ENCODE assay signal across 10 cellular contexts in the genomic region with DNA sequence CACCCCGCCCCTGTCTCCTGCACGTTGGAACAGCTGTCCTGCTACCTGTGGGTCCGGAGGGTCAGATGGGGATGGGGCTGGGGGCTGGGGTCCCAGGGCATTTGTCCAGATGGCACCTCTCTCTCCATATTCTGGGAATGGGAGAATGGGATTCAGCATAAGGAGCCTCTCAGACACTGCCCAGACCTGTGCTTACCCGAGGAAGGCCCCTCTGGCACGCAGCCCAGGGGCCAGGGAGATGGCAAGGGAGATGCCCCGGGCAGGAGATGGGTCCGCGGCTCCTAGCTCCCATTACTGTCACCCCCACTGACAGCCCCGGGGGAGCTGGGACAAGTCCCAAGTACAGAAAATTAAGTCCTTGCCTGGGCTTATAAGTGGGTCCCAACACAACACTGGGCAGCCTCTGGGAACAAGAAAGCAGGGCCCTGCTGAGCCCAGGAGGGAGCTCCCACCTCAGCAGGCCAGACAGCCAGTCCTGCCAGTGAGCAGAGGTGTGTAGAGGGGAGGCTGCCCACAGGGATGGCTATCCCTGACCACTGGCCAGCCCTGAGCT. TPM values are rescaled to one million over a fixed set of nuclear protein-coding genes. Genes with fewer than 3 reads are reported as not detected.
DNase-seq lines count a peak whose midpoint lies in the region; ATAC-seq and TF ChIP-seq lines count a peak whose summit lies in the region.
"Had no signal": no experiment of that assay in that cellular context is flagged by ENCODE, and none has a peak within 500 bp of the region (broad histone marks: within the 10 kb centered on the region; RNA-seq: fewer than 3 reads in every experiment).

No MANE protein-coding gene starts in this region.

- peak overlapping the region; percentile 15 for H3K18ac ChIP-seq in trophoblast cell (ENCODE audit: low read length)

- H3K27ac ChIP-seq in esophagus muscularis mucosa (replicated peaks in 1 of 4) (peak overlapping the region; percentile 82 to 90 (median 84)), trophoblast cell (ENCODE audit: low read depth, low read length) (peak overlapping the region; percentile 44)

- H3K23ac ChIP-seq in trophoblast cell (ENCODE audit: low read length), result no peak overlapping the region

- H3K79me2 ChIP-seq in trophoblast cell (ENCODE audit: control insufficient read depth, insufficient read depth, low read length, poor library complexity), result peaks cover 21% of the 10 kb centered on the region

- H2BK5ac ChIP-seq in trophoblast cell (ENCODE audit: low read depth, low read length, poor library complexity), result peak overlapping the region; percentile 28

- peak overlapping the region; percentile 89 for H3K4me2 ChIP-seq in trophoblast cell (ENCODE audit: low read length)

- H4K12ac ChIP-seq in trophoblast cell (ENCODE audit: low read depth, low read length), result no peak overlapping the region

- no peaks in the 10 kb centered on the region for H3K27me3 Mint-ChIP-seq in Caco-2 (ENCODE audit: insufficient read depth, unreplicated experiment)
- H3K27me3 Mint-ChIP-seq: activated naive CD8-positive, alpha-beta T cell treated with anti-CD3 and anti-CD28 coated beads, Interleukin-2, amount 50 U/mL, for 24 hours had no signal

- H2BK12ac ChIP-seq in trophoblast cell (ENCODE audit: low read length), result peak overlapping the region; percentile 39

- TF ChIP-seq CTCF in Caco-2 (IDR thresholded peaks at IDR 0.05; ENCODE audit: insufficient read depth in 1 of 2, low read depth in 1 of 2, low read length in 1 of 2, severe bottlenecking in 1 of 2, unreplicated experiment in 1 of 2), result no peak
- no peak for TF ChIP-seq CTCF in esophagus muscularis mucosa (IDR thresholded peaks at IDR 0.05)
- TF ChIP-seq CTCF in GM13977 (IDR thresholded peaks at IDR 0.05; ENCODE audit: extremely low read depth, insufficient read depth, missing control alignments), result no peak

- peaks cover 7% of the 10 kb centered on the region for H3K36me3 Mint-ChIP-seq in Caco-2 (ENCODE audit: insufficient read depth, unreplicated experiment)

- H3K9me3 Mint-ChIP-seq in Caco-2 (ENCODE audit: unreplicated experiment), result no peaks in the 10 kb centered on the region
- H3K9me3 Mint-ChIP-seq: activated naive CD8-positive, alpha-beta T cell treated with anti-CD3 and anti-CD28 coated beads, Interleukin-2, amount 50 U/mL, for 24 hours had no signal

- H3K9ac ChIP-seq in NT2/D1 (ENCODE audit: insufficient read length, low read depth), result peak overlapping the region; percentile 54
- H3K9ac ChIP-seq in trophoblast cell (ENCODE audit: low read length), result no peak overlapping the region

- peak overlapping the region; percentile 5 for H2BK120ac ChIP-seq in trophoblast cell (ENCODE audit: insufficient read depth, low read length, poor library complexity)

- H3K4me3 ChIP-seq in Caco-2 (ENCODE audit: low read depth, low read length), result no peak overlapping the region
- peak overlapping the region; percentile 75 for H3K4me3 ChIP-seq in NT2/D1 (ENCODE audit: insufficient read length, low read depth)
- H3K4me3 ChIP-seq in esophagus muscularis mucosa, result peak overlapping the region; percentile 66 to 75 (median 70)
- peak overlapping the region; percentile 6 for H3K4me3 ChIP-seq in trophoblast cell (ENCODE audit: low read depth, low read length)

- peaks cover 37% of the 10 kb centered on the region for H3K4me1 ChIP-seq in Caco-2
- peaks cover 57% of the 10 kb centered on the region for H3K4me1 ChIP-seq in NT2/D1 (ENCODE audit: insufficient read depth, insufficient read length)
- peaks cover 69 to 93% (median 88%) of the 10 kb centered on the region in 4 donors for H3K4me1 ChIP-seq in esophagus muscularis mucosa
- H3K4me1 ChIP-seq in trophoblast cell (ENCODE audit: control insufficient read depth in 1 of 2, insufficient read depth in 2 of 2, low read length in 2 of 2), result peaks cover 60 to 76% of the 10 kb centered on the region in 2 experiments

- no TSS peak for BruUV-seq in Caco-2 (replicated peaks; lab: Mats Ljungman, UMichigan)

- no peak for TF ChIP-seq POLR2A in esophagus muscularis mucosa (IDR thresholded peaks at IDR 0.05; ENCODE audit: low read depth)

- POLR2A ChIA-PET in Caco-2 (lab: Charles Lee), result no interaction called here

- H2AK5ac ChIP-seq in trophoblast cell (ENCODE audit: low read length), result peak overlapping the region; percentile 14

- intact Hi-C loops in Caco-2 (cut with micrococcal nuclease; ENCODE audit: unreplicated experiment), result no loop called here
- intact Hi-C loops in esophagus muscularis mucosa (cut with DNase I), result no loop called here

- H3K4me1 Mint-ChIP-seq in Caco-2 (ENCODE audit: low read depth, unreplicated experiment), result no peaks in the 10 kb centered on the region

- WGBS in esophagus muscularis mucosa, result 29% methylated on average over 4 of the region's 9 CpGs
- WGBS in trophoblast cell (ENCODE audit: extremely low coverage, insufficient coverage, insufficient read length), result no CpG with 5 or more reads among the region's 9 CpGs

- H3K36me3 ChIP-seq in Caco-2 (ENCODE audit: control insufficient read depth, insufficient read depth, low read length) (no peaks in the 10 kb centered on the region; the same call in 1 of the 2 replicates), NT2/D1 (ENCODE audit: insufficient read depth, insufficient read length, low read length) (peaks cover 17% of the 10 kb centered on the region), esophagus muscularis mucosa (peaks cover 0 to 2% (median 0%) of the 10 kb centered on the region in 4 donors), trophoblast cell (ENCODE audit: control insufficient read depth in 1 of 2, insufficient read depth in 2 of 2, low read length in 2 of 2) (peaks cover 1 to 9% of the 10 kb centered on the region in 2 experiments)

- no peaks in the 10 kb centered on the region for H3K27me3 ChIP-seq in Caco-2 (replicated peaks; ENCODE audit: control insufficient read depth, insufficient read depth, low read length)
- H3K27me3 ChIP-seq in NT2/D1 (ENCODE audit: insufficient read depth, insufficient read length), result no peaks in the 10 kb centered on the region
- no peaks in the 10 kb centered on the region for H3K27me3 ChIP-seq in esophagus muscularis mucosa
- H3K27me3 ChIP-seq in trophoblast cell (ENCODE audit: insufficient read depth, low read length), result no peaks in the 10 kb centered on the region

- H3K4me3 Mint-ChIP-seq in Caco-2 (ENCODE audit: unreplicated experiment), result peak overlapping the region; percentile 69
- H3K4me3 Mint-ChIP-seq: activated naive CD8-positive, alpha-beta T cell treated with anti-CD3 and anti-CD28 coated beads, Interleukin-2, amount 50 U/mL, for 24 hours had no signal

- in situ Hi-C loops in GM13977 (cut with MboI; ENCODE audit: low pct_unique_long_range_greater_than_20kb, low sequenced_read_pairs, unreplicated experiment), result no loop called here

- H3K9me3 ChIP-seq in Caco-2, result no peaks in the 10 kb centered on the region
- H3K9me3 ChIP-seq in NT2/D1 (ENCODE audit: insufficient read depth, low read length), result no peaks in the 10 kb centered on the region
- H3K9me3 ChIP-seq in esophagus muscularis mucosa, result no peaks in the 10 kb centered on the region
- no peaks in the 10 kb centered on the region for H3K9me3 ChIP-seq in trophoblast cell (ENCODE audit: insufficient read depth, low read depth, low read length)

- H4K91ac ChIP-seq in trophoblast cell (ENCODE audit: low read depth, low read length), result peak overlapping the region; percentile 41

- CTCF ChIA-PET in Caco-2 (lab: Charles Lee), result no interaction called here

- TF ChIP-seq EP300 in esophagus muscularis mucosa (IDR thresholded peaks at IDR 0.05), result no peak

- peak overlapping the region; percentile 5 for H3K4ac ChIP-seq in trophoblast cell (ENCODE audit: low read depth, low read length)

- H2AFZ ChIP-seq in trophoblast cell (ENCODE audit: insufficient read depth, low read length, poor library complexity), result no peak overlapping the region

- no peak overlapping the region for H4K8ac ChIP-seq in trophoblast cell (ENCODE audit: low read depth, low read length)

- peaks cover 22% of the 10 kb centered on the region for H3K79me1 ChIP-seq in trophoblast cell (ENCODE audit: low read length)

- peak overlapping the region; percentile 36 for H3K14ac ChIP-seq in trophoblast cell (ENCODE audit: low read length)

- no peak overlapping the region for H3K27ac Mint-ChIP-seq in Caco-2 (ENCODE audit: unreplicated experiment)
- H3K27ac Mint-ChIP-seq: activated naive CD8-positive, alpha-beta T cell treated with anti-CD3 and anti-CD28 coated beads, Interleukin-2, amount 50 U/mL, for 24 hours had no signal

- no peak for ATAC-seq in HG03108 (IDR thresholded peaks at IDR 0.05; ENCODE audit: unreplicated experiment)
- ATAC-seq: activated naive CD8-positive, alpha-beta T cell treated with anti-CD3 and anti-CD28 coated beads, Interleukin-2, amount 50 U/mL, for 24 hours had no signal

- no peak for DNase-seq in Caco-2
- no peak for DNase-seq in NT2/D1 (ENCODE audit: low read depth, low spot score)
- no peak for DNase-seq in esophagus muscularis mucosa (ENCODE audit: extremely low spot score)
- DNase-seq in trophoblast cell, result no peak
- no peak for DNase-seq in GM13977 (ENCODE audit: low spot score)
- no peak for DNase-seq in activated naive CD4-positive, alpha-beta T cell treated with Interleukin-2 at 50 U/mL for 16 hours
- no peak for DNase-seq in cortex of kidney (lab: John Stamatoyannopoulos, UW)
- DNase-seq: activated naive CD8-positive, alpha-beta T cell treated with anti-CD3 and anti-CD28 coated beads, Interleukin-2, amount 50 U/mL, for 24 hours; SIG-M5 had no signal

RNA-seq across cellular contexts. Expression of a gene that starts 1.8 kb away (rescaled TPM):
- total RNA-seq in Caco-2 (2022) (2.7 and 2.8 TPM in 2 replicates), esophagus muscularis mucosa (10 to 100 TPM in 3 of 4 donors, 1 to 10 TPM in 1; 7.1 to 31.3 (median 21.7) TPM)
- 17.6 and 18.2 TPM in 2 replicates for polyA plus RNA-seq in trophoblast cell (2013)

RNA-seq across cellular contexts. Expression of a gene that starts 22.3 kb away (rescaled TPM):
- total RNA-seq in Caco-2 (2022) (74.1 and 76.5 TPM in 2 replicates), esophagus muscularis mucosa (10 to 100 TPM; 24.5 to 44.1 (median 40.2) TPM)
- polyA plus RNA-seq in trophoblast cell (2013), result 40.6 and 45.5 TPM in 2 replicates

RNA-seq across cellular contexts. Expression of a gene that starts 43.0 kb away (rescaled TPM):
- 23.1 and 33.4 TPM in 2 replicates for total RNA-seq in Caco-2 (2022)
- total RNA-seq in esophagus muscularis mucosa, result 10 to 100 TPM; 11.6 to 24.6 (median 21.3) TPM
- polyA plus RNA-seq in trophoblast cell (2013), result 18.8 and 18.9 TPM in 2 replicates

RNA-seq across cellular contexts. Expression of a gene that starts 52.2 kb away (rescaled TPM):
- total RNA-seq in Caco-2 (2022), result 77.1 and 79.6 TPM in 2 replicates
- 10 to 100 TPM; 40.6 to 51.2 (median 45.9) TPM for total RNA-seq in esophagus muscularis mucosa
- 32.8 and 34.3 TPM in 2 replicates for polyA plus RNA-seq in trophoblast cell (2013)

RNA-seq across cellular contexts. Expression of a gene that starts 57.6 kb away (rescaled TPM):
- total RNA-seq in Caco-2 (2022) (12.3 and 13.1 TPM in 2 replicates), esophagus muscularis mucosa (10 to 100 TPM; 10.8 to 32.6 (median 14.9) TPM)
- 22.5 and 23.2 TPM in 2 replicates for polyA plus RNA-seq in trophoblast cell (2013)
